30 cellular contexts compared by ENCODE assay signal in the genomic region with DNA sequence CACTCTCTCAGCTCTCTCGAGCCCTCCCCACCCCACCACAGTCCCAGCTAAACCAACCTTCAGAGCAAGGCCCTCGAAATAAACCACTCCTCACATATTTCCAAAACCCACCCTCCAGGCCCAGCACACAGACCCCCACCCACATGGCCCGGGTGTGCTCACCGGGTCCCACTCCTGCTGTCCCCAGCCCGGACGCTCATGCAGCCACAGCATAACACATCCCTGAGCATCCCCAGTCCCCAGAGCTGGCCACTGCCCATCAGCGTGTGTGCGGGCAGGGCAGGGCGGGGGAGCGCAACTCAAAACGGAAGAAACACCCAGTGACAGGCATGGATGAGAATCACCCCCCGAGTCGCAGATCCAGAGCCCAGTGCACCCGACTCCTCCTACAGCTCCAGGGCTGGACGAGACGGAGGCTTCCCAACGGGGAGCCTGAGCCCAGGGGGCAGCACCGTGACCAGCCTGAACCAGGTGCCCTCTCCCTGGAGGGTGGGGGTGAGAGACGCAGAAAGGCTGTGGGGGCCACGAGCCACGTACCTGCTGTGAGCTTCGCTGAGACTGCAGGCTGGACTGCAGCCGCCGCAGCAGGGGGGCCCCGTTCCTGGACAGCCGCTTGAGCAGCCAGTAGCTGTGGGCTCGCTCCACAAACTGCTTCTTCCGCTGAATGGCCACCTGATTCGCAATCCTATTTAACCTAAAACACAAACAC. TPM values are rescaled to one million over a fixed set of nuclear protein-coding genes. Genes with fewer than 3 reads are reported as not detected.
DNase-seq lines count a peak whose midpoint lies in the region; ATAC-seq and TF ChIP-seq lines count a peak whose summit lies in the region.
"Had no signal": no experiment of that assay in that cellular context is flagged by ENCODE, and none has a peak within 500 bp of the region (broad histone marks: within the 10 kb centered on the region; RNA-seq: fewer than 3 reads in every experiment).

No MANE protein-coding gene starts in this region.

- peaks cover 99% of the 10 kb centered on the region for H3K36me3 ChIP-seq in BLaER1
- H3K36me3 ChIP-seq in right atrium auricular region = peaks cover 32% of the 10 kb centered on the region
- H3K36me3 ChIP-seq in Caco-2 (ENCODE audit: control insufficient read depth, insufficient read depth, low read length) = peaks cover 1% of the 10 kb centered on the region; the same call in 1 of the 2 replicates
- H3K36me3 ChIP-seq: ovary had no signal

- H3K27me3 ChIP-seq in BLaER1 = no peaks in the 10 kb centered on the region
- no peaks in the 10 kb centered on the region for H3K27me3 ChIP-seq in right atrium auricular region
- no peaks in the 10 kb centered on the region for H3K27me3 ChIP-seq in Caco-2 (replicated peaks; ENCODE audit: control insufficient read depth, insufficient read depth, low read length)
- H3K27me3 ChIP-seq: BE2C, esophagus muscularis mucosa, hepatocyte, ovary, thyroid gland had no signal

- H3K27ac Mint-ChIP-seq in activated CD4-positive, alpha-beta T cell treated with anti-CD3 and anti-CD28 coated beads for 36 hours = peak overlapping the region; percentile 13
- peak overlapping the region; percentile 57 for H3K27ac Mint-ChIP-seq in activated CD8-positive, alpha-beta T cell treated with anti-CD3 and anti-CD28 coated beads, Interleukin-2, amount 10 ng/mL, durations not matched to agents 7 days and 5 days
- H3K27ac Mint-ChIP-seq in naive thymus-derived CD8-positive, alpha-beta T cell = peak overlapping the region in 8 of 10 donors; percentile 9 to 82 (median 60)
- no peak overlapping the region for H3K27ac Mint-ChIP-seq in Caco-2 (ENCODE audit: unreplicated experiment)
- H3K27ac Mint-ChIP-seq: stimulated activated naive CD8-positive, alpha-beta T cell treated with anti-CD3 and anti-CD28 coated beads, Interleukin-15, Interleukin-2, amounts not matched to agents 100 ng/mL and 50 ng/mL, for 24 hours had no signal

- BruUV-seq in Caco-2 (replicated peaks; lab: Mats Ljungman, UMichigan) = no TSS peak

- H3K9ac ChIP-seq in BLaER1 = peak overlapping the region; percentile 40; the same call in 1 of the 2 replicates

- H3K4me3 ChIP-seq in BLaER1 (no peak overlapping the region), right atrium auricular region (no peak overlapping the region), Caco-2 (ENCODE audit: low read depth, low read length) (no peak overlapping the region)
- H3K4me3 ChIP-seq: coronary artery, esophagus muscularis mucosa, hepatocyte, ovary, thyroid gland had no signal

- peaks cover 100% of the 10 kb centered on the region for H4K20me1 ChIP-seq in BLaER1

- H3K4me1 Mint-ChIP-seq in activated CD4-positive, alpha-beta T cell treated with anti-CD3 and anti-CD28 coated beads for 36 hours = peaks cover 39% of the 10 kb centered on the region
- peaks cover 47% of the 10 kb centered on the region for H3K4me1 Mint-ChIP-seq in activated CD8-positive, alpha-beta T cell treated with anti-CD3 and anti-CD28 coated beads, Interleukin-2, amount 10 ng/mL, durations not matched to agents 7 days and 5 days (ENCODE audit: low read depth)
- peaks cover 33 to 83% (median 71%) of the 10 kb centered on the region in 4 donors for H3K4me1 Mint-ChIP-seq in naive thymus-derived CD8-positive, alpha-beta T cell
- H3K4me1 Mint-ChIP-seq in Caco-2 (ENCODE audit: low read depth, unreplicated experiment) = no peaks in the 10 kb centered on the region

- no peak for TF ChIP-seq CTCF in right atrium auricular region (IDR thresholded peaks at IDR 0.05)
- TF ChIP-seq CTCF in Caco-2 (IDR thresholded peaks at IDR 0.05; ENCODE audit: insufficient read depth in 1 of 2, low read depth in 1 of 2, low read length in 1 of 2, severe bottlenecking in 1 of 2, unreplicated experiment in 1 of 2) = no peak

- no peaks in the 10 kb centered on the region for H3K27me3 Mint-ChIP-seq in activated CD4-positive, alpha-beta T cell treated with anti-CD3 and anti-CD28 coated beads for 36 hours
- H3K27me3 Mint-ChIP-seq in activated CD8-positive, alpha-beta T cell treated with anti-CD3 and anti-CD28 coated beads, Interleukin-2, amount 10 ng/mL, durations not matched to agents 7 days and 5 days (ENCODE audit: low read depth) = no peaks in the 10 kb centered on the region
- no peaks in the 10 kb centered on the region for H3K27me3 Mint-ChIP-seq in naive thymus-derived CD8-positive, alpha-beta T cell
- H3K27me3 Mint-ChIP-seq in Caco-2 (ENCODE audit: insufficient read depth, unreplicated experiment) = no peaks in the 10 kb centered on the region
- H3K27me3 Mint-ChIP-seq: stimulated activated naive CD8-positive, alpha-beta T cell treated with anti-CD3 and anti-CD28 coated beads, Interleukin-15, Interleukin-2, amounts not matched to agents 100 ng/mL and 50 ng/mL, for 24 hours had no signal

- H3K4me1 ChIP-seq in BLaER1 (peaks cover 55% of the 10 kb centered on the region), right atrium auricular region (peaks cover 0 to 52% of the 10 kb centered on the region in 2 donors), Caco-2 (no peaks in the 10 kb centered on the region)
- H3K4me1 ChIP-seq: BE2C had no signal

- no peak overlapping the region for H3K4me3 Mint-ChIP-seq in activated CD4-positive, alpha-beta T cell treated with anti-CD3 and anti-CD28 coated beads for 36 hours
- no peak overlapping the region for H3K4me3 Mint-ChIP-seq in activated CD8-positive, alpha-beta T cell treated with anti-CD3 and anti-CD28 coated beads, Interleukin-2, amount 10 ng/mL, durations not matched to agents 7 days and 5 days
- peak overlapping the region in 2 of 10 donors; percentile 6 to 51 for H3K4me3 Mint-ChIP-seq in naive thymus-derived CD8-positive, alpha-beta T cell
- no peak overlapping the region for H3K4me3 Mint-ChIP-seq in Caco-2 (ENCODE audit: unreplicated experiment)
- H3K4me3 Mint-ChIP-seq: stimulated activated naive CD8-positive, alpha-beta T cell treated with anti-CD3 and anti-CD28 coated beads, Interleukin-15, Interleukin-2, amounts not matched to agents 100 ng/mL and 50 ng/mL, for 24 hours had no signal

- H3K9me3 ChIP-seq in BLaER1 (0 out of 2 replicates have a peak, but pooled peaks cover 11% of the 10 kb centered on the region), right atrium auricular region (no peaks in the 10 kb centered on the region), Caco-2 (no peaks in the 10 kb centered on the region)
- H3K9me3 ChIP-seq: BE2C, esophagus muscularis mucosa, ovary, thyroid gland had no signal

- peaks cover 33% of the 10 kb centered on the region for H3K36me3 Mint-ChIP-seq in activated CD4-positive, alpha-beta T cell treated with anti-CD3 and anti-CD28 coated beads for 36 hours (ENCODE audit: low read depth)
- H3K36me3 Mint-ChIP-seq in activated CD8-positive, alpha-beta T cell treated with anti-CD3 and anti-CD28 coated beads, Interleukin-2, amount 10 ng/mL, durations not matched to agents 7 days and 5 days (ENCODE audit: low read depth) = peaks cover 61% of the 10 kb centered on the region
- H3K36me3 Mint-ChIP-seq in naive thymus-derived CD8-positive, alpha-beta T cell = peaks cover 0 to 46% (median 2%) of the 10 kb centered on the region in 3 donors
- peaks cover 78% of the 10 kb centered on the region for H3K36me3 Mint-ChIP-seq in Caco-2 (ENCODE audit: insufficient read depth, unreplicated experiment)

- intact Hi-C loops in activated CD4-positive, alpha-beta T cell treated with anti-CD3 and anti-CD28 coated beads for 36 hours (cut with DNase I, micrococcal nuclease) = no loop called here
- intact Hi-C loops in Caco-2 (cut with micrococcal nuclease; ENCODE audit: unreplicated experiment) = no loop called here

- H3K27ac ChIP-seq in BLaER1 (peak overlapping the region; percentile 63; the same call in 1 of the 2 replicates), right atrium auricular region (no peak overlapping the region)
- H3K27ac ChIP-seq: coronary artery, esophagus muscularis mucosa, hepatocyte, ovary, thyroid gland had no signal

- H3K4me2 ChIP-seq in BLaER1 = peak overlapping the region; percentile 51
- H3K4me2 ChIP-seq: hepatocyte had no signal

- CTCF ChIA-PET in activated CD4-positive, alpha-beta T cell treated with anti-CD3 and anti-CD28 coated beads for 36 hours (lab: Charles Lee) = interaction anchor here (0.6 to 1.2 kb wide), 2 partner anchors 11 to 77 kb away, joined by 3 read pairs; no protein-coding TSS in a partner anchor
- CTCF ChIA-PET in activated CD8-positive, alpha-beta T cell treated with anti-CD3 and anti-CD28 coated beads, Interleukin-2, amount 10 ng/mL, durations not matched to agents 7 days and 5 days (lab: Charles Lee) = interaction anchor here (1.2 kb wide), 1 partner anchor 36 kb away, joined by 5 read pairs; no protein-coding TSS in a partner anchor
- CTCF ChIA-PET in Caco-2 (lab: Charles Lee) = no interaction called here

- POLR2A ChIA-PET in activated CD4-positive, alpha-beta T cell treated with anti-CD3 and anti-CD28 coated beads for 36 hours (lab: Charles Lee) = interaction anchor here (0.5 kb wide), 1 partner anchor 39 kb away, joined by 3 read pairs; no protein-coding TSS in a partner anchor
- POLR2A ChIA-PET in activated CD8-positive, alpha-beta T cell treated with anti-CD3 and anti-CD28 coated beads, Interleukin-2, amount 10 ng/mL, durations not matched to agents 7 days and 5 days (lab: Charles Lee) = interaction anchor here (1.1 kb wide), 2 partner anchors 13 to 27 kb away, joined by 3 to 4 read pairs; no protein-coding TSS in a partner anchor
- POLR2A ChIA-PET in naive thymus-derived CD8-positive, alpha-beta T cell (lab: Charles Lee) = interaction anchor here (0.8 to 0.9 kb wide), 2 partner anchors 9 to 13 kb away, joined by 3 read pairs; no protein-coding TSS in a partner anchor
- POLR2A ChIA-PET in Caco-2 (lab: Charles Lee) = no interaction called here

- no peak for ATAC-seq in activated CD4-positive, alpha-beta T cell treated with anti-CD3 and anti-CD28 coated beads for 36 hours
- no peak for ATAC-seq in activated CD8-positive, alpha-beta T cell treated with anti-CD3 and anti-CD28 coated beads, Interleukin-2, amount 10 ng/mL, durations not matched to agents 7 days and 5 days
- no peak for ATAC-seq in naive thymus-derived CD8-positive, alpha-beta T cell
- ATAC-seq: left lobe of liver, Panc1 had no signal

- H3K9me3 Mint-ChIP-seq in activated CD4-positive, alpha-beta T cell treated with anti-CD3 and anti-CD28 coated beads for 36 hours (ENCODE audit: low read depth) = no peaks in the 10 kb centered on the region
- H3K9me3 Mint-ChIP-seq in activated CD8-positive, alpha-beta T cell treated with anti-CD3 and anti-CD28 coated beads, Interleukin-2, amount 10 ng/mL, durations not matched to agents 7 days and 5 days (ENCODE audit: insufficient read depth) = no peaks in the 10 kb centered on the region
- H3K9me3 Mint-ChIP-seq in naive thymus-derived CD8-positive, alpha-beta T cell = no peaks in the 10 kb centered on the region
- no peaks in the 10 kb centered on the region for H3K9me3 Mint-ChIP-seq in Caco-2 (ENCODE audit: unreplicated experiment)
- H3K9me3 Mint-ChIP-seq: stimulated activated naive CD8-positive, alpha-beta T cell treated with anti-CD3 and anti-CD28 coated beads, Interleukin-15, Interleukin-2, amounts not matched to agents 100 ng/mL and 50 ng/mL, for 24 hours had no signal

- DNase-seq in activated CD4-positive, alpha-beta T cell treated with anti-CD3 and anti-CD28 coated beads for 36 hours = no peak
- DNase-seq in activated CD4-positive, alpha-beta T cell treated with anti-CD3 and anti-CD28 coated beads for 48 hours = no peak
- DNase-seq in activated CD8-positive, alpha-beta T cell treated with anti-CD3 and anti-CD28 coated beads, Interleukin-2, amount 10 ng/mL, durations not matched to agents 7 days and 5 days = no peak
- DNase-seq in naive thymus-derived CD8-positive, alpha-beta T cell = peak in 1 of 10 donors; percentile 60
- no peak for DNase-seq in right atrium auricular region (ENCODE audit: low spot score)
- no peak for DNase-seq in NOMO-1 treated with DMSO at 0.1 percent for 48 hours (lab: John Stamatoyannopoulos, UW; ENCODE audit: unreplicated experiment)
- DNase-seq in Caco-2 = no peak
- DNase-seq: 8988T; amygdala; BE2C; Calu3; DND-41; foreskin melanocyte; KG1; mesendoderm; NCI-H1436; NCI-H510A treated with DMSO at 0.1 percent for 48 hours; NK-92 treated with Interleukin-12 subunit alpha and Interleukin-12 subunit beta, amount 100 ng/mL, for 24 hours; ovary; retina; SIG-M5; stimulated activated CD4-positive, alpha-beta T cell treated with anti-CD3 and anti-CD28 coated beads, Interleukin-4, amount 100 ng/mL, for 1 hour had no signal

RNA-seq across cellular contexts. Expression of gene BRD1, which starts 23.9 kb away (rescaled TPM):
- 10 to 100 TPM; 22.1 to 23.6 TPM for total RNA-seq in activated CD4-positive, alpha-beta T cell treated with anti-CD3 and anti-CD28 coated beads for 36 hours
- total RNA-seq in activated CD8-positive, alpha-beta T cell treated with anti-CD3 and anti-CD28 coated beads, Interleukin-2, amount 10 ng/mL, durations not matched to agents 7 days and 5 days = 10 to 100 TPM; 43.0 to 44.3 TPM
- total RNA-seq in naive thymus-derived CD8-positive, alpha-beta T cell = 10 to 100 TPM; 80.9 to 86.8 TPM
- 1 to 10 TPM; 1.9 to 3.7 (median 2.2) TPM for polyA plus RNA-seq in naive thymus-derived CD8-positive, alpha-beta T cell
- total RNA-seq in right atrium auricular region = 10 to 100 TPM; 17.7 to 20.8 TPM
- 46.9 and 48.3 TPM in 2 replicates for total RNA-seq in Caco-2 (2022)

RNA-seq across cellular contexts. Expression of gene ZBED4, which starts 49.8 kb away (rescaled TPM):
- 10 to 100 TPM; 17.3 to 17.4 TPM for total RNA-seq in activated CD4-positive, alpha-beta T cell treated with anti-CD3 and anti-CD28 coated beads for 36 hours
- 10 to 100 TPM; 19.4 to 19.6 TPM for total RNA-seq in activated CD8-positive, alpha-beta T cell treated with anti-CD3 and anti-CD28 coated beads, Interleukin-2, amount 10 ng/mL, durations not matched to agents 7 days and 5 days
- total RNA-seq in naive thymus-derived CD8-positive, alpha-beta T cell = 10 to 100 TPM; 17.6 to 18.1 TPM
- 10 to 100 TPM in 1 of 3 donors, 1 to 10 TPM in 2; 5.5 to 11.4 (median 8.1) TPM for polyA plus RNA-seq in naive thymus-derived CD8-positive, alpha-beta T cell
- total RNA-seq in right atrium auricular region (1 to 10 TPM; 3.7 to 6.6 TPM), Caco-2 (2022) (17.3 TPM in 2 replicates)
